In the genomic region with DNA sequence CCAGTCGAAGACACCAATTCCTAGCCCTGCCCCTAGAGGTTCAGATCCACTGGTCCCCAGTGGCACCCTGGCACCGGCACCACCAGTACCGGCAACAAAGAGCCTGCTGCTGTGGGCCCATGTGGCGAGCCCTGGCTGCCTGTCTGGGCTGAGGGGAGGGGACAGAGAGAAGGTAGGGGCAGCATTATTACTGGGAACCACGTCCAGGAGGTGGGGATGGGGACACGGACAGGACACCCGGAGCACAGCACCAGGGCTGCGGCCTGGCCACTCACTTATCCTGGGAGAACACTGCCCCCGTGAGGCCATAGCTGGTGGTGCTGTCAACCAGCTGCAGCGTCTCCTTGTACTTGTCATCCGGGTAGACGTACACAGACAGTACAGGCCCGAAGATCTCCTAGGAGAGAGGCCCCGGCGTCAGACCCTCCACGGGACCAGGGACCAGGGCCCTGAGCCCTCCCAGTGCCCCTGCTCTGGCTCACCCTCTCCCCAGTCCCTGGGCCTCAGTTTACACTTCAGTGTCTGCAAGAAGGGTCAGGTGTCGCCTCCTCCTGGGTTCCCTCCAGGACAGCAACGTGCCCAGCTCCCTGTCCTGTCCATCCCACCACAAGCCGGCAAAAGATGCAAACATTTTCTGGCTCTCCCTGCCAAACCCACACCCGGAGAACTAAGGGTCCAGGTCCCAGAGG, we compare ENCODE assay signal across 8 cellular contexts. TPM values are rescaled to one million over a fixed set of nuclear protein-coding genes. Genes with fewer than 3 reads are reported as not detected.
DNase-seq lines count a peak whose midpoint lies in the region; ATAC-seq and TF ChIP-seq lines count a peak whose summit lies in the region.

No MANE protein-coding gene starts in this region.

- TF ChIP-seq RAD21 in Ishikawa (IDR thresholded peaks at IDR 0.05; ENCODE audit: low read depth) = peak; percentile 83

- H3K4me3 Mint-ChIP-seq in stimulated activated naive CD8-positive, alpha-beta T cell treated with anti-CD3 and anti-CD28 coated beads, Interleukin-15, amount 100 ng/mL, for 72 hours = no peak overlapping the region

- H3K9me3 ChIP-seq in neuronal stem cell (replicated peaks in 1 of 2; ENCODE audit: control insufficient read depth in 2 of 2, insufficient read depth in 1 of 2, low read depth in 1 of 2, low read length in 2 of 2) = no peaks in the 10 kb centered on the region

- no peak overlapping the region for H2AK5ac ChIP-seq in neuronal stem cell (ENCODE audit: low read depth, low read length)

- no peak overlapping the region for H2BK5ac ChIP-seq in neuronal stem cell (ENCODE audit: low read length)

- no peak overlapping the region for H2BK15ac ChIP-seq in neuronal stem cell (ENCODE audit: low read length)

- peak; percentile 44 for DNase-seq in Caki2 (ENCODE audit: low read depth)
- DNase-seq in RPMI8226 = peak; percentile 88
- DNase-seq in activated T-helper 1 cell treated with anti-CD3 and anti-CD28 coated beads, Interleukin-2, amount 50 U/mL, for 16 hours (ENCODE audit: low read depth in 1 of 2, low spot score in 1 of 2) = peak; percentile 26 to 40
- peak; percentile 76 for DNase-seq in fibroblast of the conjunctiva (ENCODE audit: low read depth)
- peak; percentile 81 for DNase-seq in neuronal stem cell (ENCODE audit: low spot score)
- DNase-seq in stimulated activated naive CD8-positive, alpha-beta T cell treated with anti-CD3 and anti-CD28 coated beads, Interleukin-15, amount 100 ng/mL, for 72 hours = peak; percentile 61 to 62

- no peaks in the 10 kb centered on the region for H3K27me3 Mint-ChIP-seq in stimulated activated naive CD8-positive, alpha-beta T cell treated with anti-CD3 and anti-CD28 coated beads, Interleukin-15, amount 100 ng/mL, for 72 hours

- H4K8ac ChIP-seq in neuronal stem cell (ENCODE audit: low read depth, low read length) = no peak overlapping the region

- H3K27ac ChIP-seq in neuronal stem cell (replicated peaks; ENCODE audit: low read length) = no peak overlapping the region

- no peak overlapping the region for H3K4me3 ChIP-seq in neuronal stem cell (ENCODE audit: low read length in 2 of 2)

- peaks cover 3% of the 10 kb centered on the region for H3K79me1 ChIP-seq in neuronal stem cell (ENCODE audit: low read depth, low read length)

- H3K27me3 ChIP-seq in neuronal stem cell (ENCODE audit: control insufficient read depth in 3 of 3, insufficient read depth in 3 of 3, low read depth in 1 of 3, low read length in 3 of 3) = no peaks in the 10 kb centered on the region

- peak overlapping the region; percentile 63 for H3K18ac ChIP-seq in neuronal stem cell (ENCODE audit: low read length)

- TF ChIP-seq EP300 in Ishikawa (IDR thresholded peaks at IDR 0.05; ENCODE audit: borderline replicate concordance) = no peak

- peak overlapping the region; percentile 62 for H2AFZ ChIP-seq in neuronal stem cell (ENCODE audit: low read length)

- H4K91ac ChIP-seq in neuronal stem cell (ENCODE audit: low read depth, low read length, poor library complexity) = no peak overlapping the region

- no peaks in the 10 kb centered on the region for H3K4me1 ChIP-seq in neuronal stem cell (ENCODE audit: control insufficient read depth in 2 of 2, insufficient read depth in 1 of 2, low read depth in 1 of 2, low read length in 2 of 2)

- no peaks in the 10 kb centered on the region for H3K9me3 Mint-ChIP-seq in stimulated activated naive CD8-positive, alpha-beta T cell treated with anti-CD3 and anti-CD28 coated beads, Interleukin-15, amount 100 ng/mL, for 72 hours

- H3K27ac Mint-ChIP-seq in stimulated activated naive CD8-positive, alpha-beta T cell treated with anti-CD3 and anti-CD28 coated beads, Interleukin-15, amount 100 ng/mL, for 72 hours = no peak overlapping the region

- peak; percentile 69 for ATAC-seq in stimulated activated naive CD8-positive, alpha-beta T cell treated with anti-CD3 and anti-CD28 coated beads, Interleukin-15, amount 100 ng/mL, for 72 hours
- no peak for ATAC-seq in HG03159 (IDR thresholded peaks at IDR 0.05; ENCODE audit: unreplicated experiment)

- H3K9ac ChIP-seq in neuronal stem cell (ENCODE audit: low read depth, low read length, poor library complexity) = no peak overlapping the region

- peaks cover 0 to 6% of the 10 kb centered on the region in 2 donors for H3K36me3 ChIP-seq in neuronal stem cell (replicated peaks in 1 of 2; ENCODE audit: control insufficient read depth in 2 of 2, insufficient read depth in 2 of 2, low read length in 2 of 2)

- H3K4me2 ChIP-seq in neuronal stem cell (ENCODE audit: insufficient read depth, low read length, poor library complexity, severe bottlenecking) = no peak overlapping the region

- no peaks in the 10 kb centered on the region for H3K4me1 Mint-ChIP-seq in stimulated activated naive CD8-positive, alpha-beta T cell treated with anti-CD3 and anti-CD28 coated beads, Interleukin-15, amount 100 ng/mL, for 72 hours

- H2BK120ac ChIP-seq in neuronal stem cell (ENCODE audit: low read depth, low read length) = no peak overlapping the region

- no CpG with 5 or more reads among the region's 20 CpGs for WGBS in neuronal stem cell (ENCODE audit: extremely low coverage in 2 of 2, insufficient read length in 2 of 2, insufficient replicate concordance in 1 of 2), 2 donors

- in situ Hi-C loops in Caki2 (cut with HindIII; ENCODE audit: low pct_unique_long_range_greater_than_20kb, low sequenced_read_pairs) = no loop called here

- H3K4ac ChIP-seq in neuronal stem cell (ENCODE audit: low read length) = no peak overlapping the region

- H3K14ac ChIP-seq in neuronal stem cell (ENCODE audit: low read length) = no peak overlapping the region

- no peak overlapping the region for H2BK12ac ChIP-seq in neuronal stem cell (ENCODE audit: low read length)

- H3K23ac ChIP-seq in neuronal stem cell (ENCODE audit: low read depth, low read length, poor library complexity) = no peak overlapping the region

TF ChIP-seq in Ishikawa, 13 proteins besides CTCF, POLR2A, EP300 and RAD21:
- TF ChIP-seq TEAD4 (IDR thresholded peaks at IDR 0.05) = no peak
- TF ChIP-seq NFIC (IDR thresholded peaks at IDR 0.05) = no peak
- TF ChIP-seq, protein P1, sequence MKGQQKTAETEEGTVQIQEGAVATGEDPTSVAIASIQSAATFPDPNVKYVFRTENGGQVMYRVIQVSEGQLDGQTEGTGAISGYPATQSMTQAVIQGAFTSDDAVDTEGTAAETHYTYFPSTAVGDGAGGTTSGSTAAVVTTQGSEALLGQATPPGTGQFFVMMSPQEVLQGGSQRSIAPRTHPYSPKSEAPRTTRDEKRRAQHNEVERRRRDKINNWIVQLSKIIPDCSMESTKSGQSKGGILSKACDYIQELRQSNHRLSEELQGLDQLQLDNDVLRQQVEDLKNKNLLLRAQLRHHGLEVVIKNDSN (IDR thresholded peaks at IDR 0.05) = no peak
- TF ChIP-seq TCF12 (IDR thresholded peaks at IDR 0.05; ENCODE audit: low read depth) = no peak
- no peak; the same call in 1 of the 2 replicates for TF ChIP-seq TAF1 (IDR thresholded peaks at IDR 0.05; ENCODE audit: low read depth)
- TF ChIP-seq YY1 (IDR thresholded peaks at IDR 0.05; ENCODE audit: low read depth) = no peak

RNA-seq across cellular contexts. Expression of a gene that starts 15.8 kb away (rescaled TPM):
- not detected in 2 replicates for total RNA-seq in Caki2 (2014; rRNA removed; shearing (Covaris generic); ENCODE audit: low replicate concordance)
- not detected for polyA plus RNA-seq in neuronal stem cell (2013, experiment 1 of 2)
- polyA plus RNA-seq in neuronal stem cell (2013, experiment 2 of 2) = not detected

RNA-seq across cellular contexts. Expression of a gene that starts 27.1 kb away (rescaled TPM):
- 22.8 and 34.8 TPM in 2 replicates for total RNA-seq in Caki2 (2014; rRNA removed; shearing (Covaris generic); ENCODE audit: low replicate concordance)
- 11.9 TPM for polyA plus RNA-seq in neuronal stem cell (2013, experiment 1 of 2)
- polyA plus RNA-seq in neuronal stem cell (2013, experiment 2 of 2) = 11.5 TPM

Comparison
In these comparisons a context has a peak if more than half of its experiments do, and no peak if none do; other contexts are left out.
1. DNase-seq: peak in every context shown above with its lines; median percentile 88 in RPMI8226; 81 in neuronal stem cell; 76 in fibroblast of the conjunctiva; 62 in stimulated activated naive CD8-positive, alpha-beta T cell treated with anti-CD3 and anti-CD28 coated beads, Interleukin-15, amount 100 ng/mL, for 72 hours; 44 in Caki2; 33 in activated T-helper 1 cell treated with anti-CD3 and anti-CD28 coated beads, Interleukin-2, amount 50 U/mL, for 16 hours.